9 cellular contexts compared by ENCODE assay signal in genomic region chr19:48614436-48615144, GRCh38. TPM values are rescaled to one million over a fixed set of nuclear protein-coding genes. Genes with fewer than 3 reads are reported as not detected.
DNase-seq lines count a peak whose midpoint lies in the region; TF ChIP-seq lines count a peak whose summit lies in the region.
"Had no signal": no experiment of that assay in that cellular context is flagged by ENCODE, and none has a peak within 500 bp of the region (broad histone marks: within the 10 kb centered on the region; RNA-seq: fewer than 3 reads in every experiment).

Gene FAM83E, minus strand, starts transcription at chr19:48615076. Its CDS starts 1,704 bp downstream, at chr19:48613372.

- peaks cover 0 to 35% (median 0%) of the 10 kb centered on the region in 3 donors for H3K36me3 ChIP-seq in Peyer's patch
- no peaks in the 10 kb centered on the region for H3K36me3 ChIP-seq in hepatocyte (replicated peaks; ENCODE audit: insufficient read depth, low read depth)
- H3K36me3 ChIP-seq in transverse colon, result peaks cover 0 to 19% (median 6%) of the 10 kb centered on the region in 4 donors

- peak within 1 kb of the TSS; percentile 99 for H3K27ac Mint-ChIP-seq in activated T-cell treated with anti-CD3 and anti-CD28 coated beads, Interleukin-2, amount 50 U/mL, for 24 hours

- peaks cover 21% of the 10 kb centered on the region for H3K4me1 Mint-ChIP-seq in activated T-cell treated with anti-CD3 and anti-CD28 coated beads, Interleukin-2, amount 50 U/mL, for 24 hours (ENCODE audit: low read depth)

- DNase-seq in activated T-cell treated with anti-CD3 and anti-CD28 coated beads, Interleukin-2, amount 50 U/mL, for 24 hours, result peak; percentile 60
- no peak for DNase-seq in activated T-cell treated with anti-CD3 and anti-CD28 coated beads, Interleukin-2, amount 50 U/mL, for 1 hour
- DNase-seq in Peyer's patch, result peak in 2 of 3 donors; percentile 95 to 97
- DNase-seq in hepatocyte (ENCODE audit: low spot score), result peak; percentile 91
- peak; percentile 96 for DNase-seq in transverse colon
- no peak for DNase-seq in AG08396 (ENCODE audit: low spot score)
- DNase-seq in T-helper 9 cell, result no peak
- DNase-seq in activated gamma-delta T cell treated with Interleukin-2 at 50 U/mL for 16 hours, result no peak
- DNase-seq: stimulated activated CD4-positive, alpha-beta T cell treated with anti-CD3 and anti-CD28 coated beads, Interleukin-1b, Interleukin-23, amount 100 ng/mL, for 48 hours had no signal

- peak within 1 kb of the TSS; percentile 98 for H3K4me3 Mint-ChIP-seq in activated T-cell treated with anti-CD3 and anti-CD28 coated beads, Interleukin-2, amount 50 U/mL, for 24 hours

- H3K4me1 ChIP-seq in Peyer's patch, result peaks cover 4 to 30% (median 11%) of the 10 kb centered on the region in 4 donors
- H3K4me1 ChIP-seq in hepatocyte (ENCODE audit: insufficient read depth), result peaks cover 29% of the 10 kb centered on the region
- peaks cover 24 to 42% (median 41%) of the 10 kb centered on the region in 4 donors for H3K4me1 ChIP-seq in transverse colon

- H3K27me3 Mint-ChIP-seq in activated T-cell treated with anti-CD3 and anti-CD28 coated beads, Interleukin-2, amount 50 U/mL, for 24 hours, result no peaks in the 10 kb centered on the region

- 55% methylated on average over 23 of the region's 29 CpGs for WGBS in hepatocyte (ENCODE audit: low lambda C conversion rate, missing lambda C conversion rate)
- 62% methylated on average over 22 of the region's 29 CpGs; no CpG with 5 or more reads in 1 of the 2 donors for WGBS in transverse colon (ENCODE audit: low coverage in 1 of 2), 2 donors

- H4K20me1 ChIP-seq in hepatocyte (ENCODE audit: insufficient read depth, poor library complexity, severe bottlenecking), result peaks cover 34% of the 10 kb centered on the region

- peaks cover 38% of the 10 kb centered on the region for H3K79me2 ChIP-seq in hepatocyte

- peak; percentile 69 for TF ChIP-seq EP300 in transverse colon (IDR thresholded peaks at IDR 0.05; ENCODE audit: low read depth)

- H3K4me2 ChIP-seq in hepatocyte, result peak within 1 kb of the TSS; percentile 99

- no peaks in the 10 kb centered on the region for H3K9me3 Mint-ChIP-seq in activated T-cell treated with anti-CD3 and anti-CD28 coated beads, Interleukin-2, amount 50 U/mL, for 24 hours

- no peak within 1 kb of the TSS for H2AFZ ChIP-seq in hepatocyte

- no peaks in the 10 kb centered on the region for H3K9me2 ChIP-seq in hepatocyte (replicated peaks; ENCODE audit: insufficient read depth)

- in situ Hi-C loops in transverse colon (cut with MboI; ENCODE audit: low pct_ligation_motif_present in 1 of 4, low pct_unique_long_range_greater_than_20kb in 1 of 4, low sequenced_read_pairs in 3 of 4), result no loop called here

- intact Hi-C loops in transverse colon (cut with DNase I; ENCODE audit: low total_unique reads), result no loop called here

- H3K36me3 Mint-ChIP-seq in activated T-cell treated with anti-CD3 and anti-CD28 coated beads, Interleukin-2, amount 50 U/mL, for 24 hours (ENCODE audit: low read depth), result peaks cover 66% of the 10 kb centered on the region

- H3K27ac ChIP-seq in Peyer's patch (peak within 1 kb of the TSS; percentile 10 to 97 (median 92)), hepatocyte (peak within 1 kb of the TSS; percentile 86), transverse colon (peak within 1 kb of the TSS; percentile 90 to 97 (median 94))

- H3K27me3 ChIP-seq in Peyer's patch, result no peaks in the 10 kb centered on the region
- no peaks in the 10 kb centered on the region for H3K27me3 ChIP-seq in hepatocyte
- no peaks in the 10 kb centered on the region for H3K27me3 ChIP-seq in transverse colon

- TF ChIP-seq CTCF in Peyer's patch (IDR thresholded peaks at IDR 0.05), result no peak
- no peak for TF ChIP-seq CTCF in hepatocyte (IDR thresholded peaks at IDR 0.05; ENCODE audit: poor library complexity)
- no peak for TF ChIP-seq CTCF in transverse colon (IDR thresholded peaks at IDR 0.05)

- H3K9me3 ChIP-seq in Peyer's patch, result no peaks in the 10 kb centered on the region
- no peaks in the 10 kb centered on the region for H3K9me3 ChIP-seq in hepatocyte (ENCODE audit: low read depth)
- H3K9me3 ChIP-seq in transverse colon, result no peaks in the 10 kb centered on the region

- H3K4me3 ChIP-seq in Peyer's patch, result peak within 1 kb of the TSS in 3 of 4 donors; percentile 30 to 62 (median 56)
- H3K4me3 ChIP-seq in hepatocyte, result no peak within 1 kb of the TSS
- H3K4me3 ChIP-seq in transverse colon, result peak within 1 kb of the TSS in 3 of 4 donors; percentile 33 to 50 (median 36)

- TF ChIP-seq POLR2A in Peyer's patch (IDR thresholded peaks at IDR 0.05) (peak; percentile 85 to 93), transverse colon (IDR thresholded peaks at IDR 0.05) (peak; percentile 91)

RNA-seq across cellular contexts. Expression of gene FAM83E, which starts in this region (rescaled TPM):
- 100 to 1,000 TPM in 3 of 4 donors, 10 to 100 TPM in 1; 58.6 to 203 (median 130) TPM for total RNA-seq in Peyer's patch
- 13.8 and 22.2 TPM in 2 replicates for total RNA-seq in hepatocyte
- polyA plus RNA-seq in hepatocyte, result 12.4 and 16.1 TPM in 2 replicates
- total RNA-seq in transverse colon, result 100 to 1,000 TPM in 3 of 4 donors, 10 to 100 TPM in 1; 97.0 to 746 (median 203) TPM

Comparison
In these comparisons a context has a peak if more than half of its experiments do, and no peak if none do; other contexts are left out.
1. DNase-seq: peak in activated T-cell treated with anti-CD3 and anti-CD28 coated beads, Interleukin-2, amount 50 U/mL, for 24 hours (single experiment), Peyer's patch (2 of 3), hepatocyte (single experiment) and transverse colon (single experiment); none in activated T-cell treated with anti-CD3 and anti-CD28 coated beads, Interleukin-2, amount 50 U/mL, for 1 hour (single experiment), AG08396 (single experiment), T-helper 9 cell (single experiment) and activated gamma-delta T cell treated with Interleukin-2 at 50 U/mL for 16 hours (single experiment).
2. Peak in every context shown above with its lines, with median percentiles within 50 percentile points of each other: H3K27ac ChIP-seq.